ENCODE assay signal across 8 cellular contexts in the genomic region with DNA sequence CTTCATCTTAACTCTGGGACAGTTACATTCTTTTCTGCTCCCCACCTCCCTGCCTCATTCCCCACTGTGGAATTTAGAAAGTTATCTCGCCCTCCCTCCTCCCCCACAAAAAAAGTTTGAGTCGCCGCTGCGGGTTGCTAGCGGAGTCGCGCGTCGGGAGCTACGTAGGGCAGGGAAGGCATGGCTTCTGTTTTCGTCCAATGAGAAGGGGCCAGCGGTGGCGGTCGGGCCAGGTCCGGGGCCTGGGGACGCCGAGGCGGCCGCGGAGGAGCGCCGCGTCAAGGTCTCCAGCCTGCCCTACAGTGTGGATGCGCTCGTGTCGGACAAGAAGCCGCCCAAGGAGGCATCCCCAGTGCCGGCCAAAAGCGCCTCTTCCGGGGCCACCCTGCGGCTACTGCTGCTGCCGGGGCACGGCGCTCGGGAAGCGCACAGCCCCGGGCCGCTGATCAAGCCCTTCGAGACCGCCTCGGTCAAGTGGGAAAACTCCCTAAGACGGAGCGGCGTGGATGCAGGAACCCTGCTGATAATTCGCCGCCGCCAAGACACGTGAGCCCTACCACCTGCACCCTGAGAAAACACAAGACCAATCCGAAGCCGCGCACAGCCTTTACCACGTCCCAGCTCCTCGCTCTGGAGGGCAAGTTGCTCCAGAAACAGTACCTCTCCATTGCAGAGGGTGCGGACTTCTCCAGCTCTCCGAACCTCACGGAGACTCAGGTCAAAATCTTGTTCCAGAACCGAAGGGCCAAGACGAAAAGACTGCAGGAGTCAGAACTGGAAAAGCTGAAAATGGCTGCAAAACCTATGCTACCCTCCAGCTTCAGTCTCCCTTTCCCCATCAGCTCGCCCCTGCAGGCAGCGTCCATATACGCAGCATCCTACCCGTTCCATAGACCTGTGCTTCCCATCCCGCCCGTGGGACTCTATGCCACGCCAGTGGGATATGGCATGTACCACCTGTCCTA. TPM values are rescaled to one million over a fixed set of nuclear protein-coding genes. Genes with fewer than 3 reads are reported as not detected.
DNase-seq lines count a peak whose midpoint lies in the region; ATAC-seq and TF ChIP-seq lines count a peak whose summit lies in the region.

No MANE protein-coding gene starts in this region.

- no peak overlapping the region for H2BK20ac ChIP-seq in IMR-90 (ENCODE audit: low read depth, low read length)

- peak overlapping the region; percentile 81 for H3K4me3 Mint-ChIP-seq in activated CD8-positive, alpha-beta T cell treated with anti-CD3 and anti-CD28 coated beads for 36 hours
- H3K4me3 Mint-ChIP-seq in endodermal cell = peak overlapping the region; percentile 63
- H3K4me3 Mint-ChIP-seq in nephron progenitor cell = peak overlapping the region; percentile 85

- H3K27ac ChIP-seq in IMR-90 (ENCODE audit: insufficient read depth, low read length) (no peak overlapping the region), endodermal cell (ENCODE audit: low read depth, low read length) (no peak overlapping the region), osteoblast (ENCODE audit: low read depth, low read length) (no peak overlapping the region)

- no peak overlapping the region for H3K14ac ChIP-seq in IMR-90 (replicated peaks; ENCODE audit: low read depth, low read length)

- H3K9me1 ChIP-seq in IMR-90 (ENCODE audit: insufficient read depth, low read length) = no peaks in the 10 kb centered on the region

- ATAC-seq in IMR-90 (ENCODE audit: low read depth) (peak; percentile 32), HG02588 (IDR thresholded peaks at IDR 0.05; ENCODE audit: unreplicated experiment) (no peak)
- peak; percentile 86 for ATAC-seq in activated CD8-positive, alpha-beta T cell treated with anti-CD3 and anti-CD28 coated beads for 36 hours

- no peak for DNase-seq in IMR-90
- peak; percentile 75 for DNase-seq in activated CD8-positive, alpha-beta T cell treated with anti-CD3 and anti-CD28 coated beads for 36 hours
- DNase-seq in endodermal cell = peak; percentile 93
- peak; percentile 62 for DNase-seq in nephron progenitor cell
- DNase-seq in stimulated activated naive CD4-positive, alpha-beta T cell treated with Interleukin-2 at 50 U/mL for 16 hours (lab: John Stamatoyannopoulos, UW) = peak; percentile 61
- no peak for DNase-seq in ureter (ENCODE audit: low spot score)
- no peak for DNase-seq in osteoblast (ENCODE audit: insufficient read length, low spot score, missing footprints)

- no peaks in the 10 kb centered on the region for H3K36me3 Mint-ChIP-seq in activated CD8-positive, alpha-beta T cell treated with anti-CD3 and anti-CD28 coated beads for 36 hours (ENCODE audit: low read depth)
- H3K36me3 Mint-ChIP-seq in endodermal cell (ENCODE audit: low read depth) (no peaks in the 10 kb centered on the region), nephron progenitor cell (ENCODE audit: low read depth) (no peaks in the 10 kb centered on the region)

- H2BK120ac ChIP-seq in IMR-90 (ENCODE audit: low read depth, low read length) = no peak overlapping the region

- H2AK9ac ChIP-seq in IMR-90 (replicated peaks; ENCODE audit: low read depth, low read length, poor library complexity) = no peak overlapping the region

- no peak overlapping the region for H3K4ac ChIP-seq in IMR-90 (ENCODE audit: low read depth, low read length)

- no peaks in the 10 kb centered on the region for H3K79me1 ChIP-seq in IMR-90 (ENCODE audit: low read depth in 1 of 2, low read length in 2 of 2)

- peaks cover 39% of the 10 kb centered on the region for H3K4me1 Mint-ChIP-seq in activated CD8-positive, alpha-beta T cell treated with anti-CD3 and anti-CD28 coated beads for 36 hours (ENCODE audit: low read depth)
- H3K4me1 Mint-ChIP-seq in endodermal cell = no peaks in the 10 kb centered on the region
- H3K4me1 Mint-ChIP-seq in nephron progenitor cell = peaks cover 7% of the 10 kb centered on the region

- POLR2A ChIA-PET in IMR-90 (lab: Charles Lee; ENCODE audit: unreplicated experiment) = no interaction called here
- POLR2A ChIA-PET in activated CD8-positive, alpha-beta T cell treated with anti-CD3 and anti-CD28 coated beads for 36 hours (lab: Charles Lee) = interaction anchor here (1.0 to 1.6 kb wide), 3 partner anchors 8 to 92 kb away, joined by 3 to 4 read pairs (median 3); no protein-coding TSS in a partner anchor

- no peak overlapping the region for H4K91ac ChIP-seq in IMR-90 (ENCODE audit: insufficient read depth, low read depth, low read length)

- H3K4me1 ChIP-seq in IMR-90 (ENCODE audit: control insufficient read depth, insufficient read depth, low read length) (peaks cover 2% of the 10 kb centered on the region; the same call in 1 of the 2 replicates), endodermal cell (ENCODE audit: control insufficient read depth, insufficient read depth, low read length) (no peaks in the 10 kb centered on the region), osteoblast (ENCODE audit: insufficient read depth, low read length) (no peaks in the 10 kb centered on the region)

- H2AK5ac ChIP-seq in IMR-90 (ENCODE audit: low read depth, low read length) = no peak overlapping the region

- no TSS peak for BruUV-seq in IMR-90 (replicated peaks; lab: Mats Ljungman, UMichigan)

- no peaks in the 10 kb centered on the region for H4K20me1 ChIP-seq in IMR-90 (ENCODE audit: insufficient read depth, low read length)
- H4K20me1 ChIP-seq in osteoblast (ENCODE audit: insufficient read depth, low read length) = no peaks in the 10 kb centered on the region

- H4K5ac ChIP-seq in IMR-90 (ENCODE audit: low read depth, low read length) = no peak overlapping the region

- H2AFZ ChIP-seq in IMR-90 (replicated peaks; ENCODE audit: low read length, poor library complexity) (peak overlapping the region; percentile 75), osteoblast (ENCODE audit: low read length) (no peak overlapping the region)

- peak overlapping the region; percentile 73 for H3K4me2 ChIP-seq in IMR-90 (ENCODE audit: low read depth, low read length)
- no peak overlapping the region for H3K4me2 ChIP-seq in osteoblast (ENCODE audit: insufficient read depth, low read length)

- dilution Hi-C loops in IMR-90 (cut with HindIII; ENCODE audit: low sequenced_read_pairs, unreplicated experiment) = no loop called here

- peak overlapping the region; percentile 83 for H3K27ac Mint-ChIP-seq in activated CD8-positive, alpha-beta T cell treated with anti-CD3 and anti-CD28 coated beads for 36 hours
- H3K27ac Mint-ChIP-seq in endodermal cell (peak overlapping the region; percentile 16), nephron progenitor cell (no peak overlapping the region)

- H3K9me3 Mint-ChIP-seq in activated CD8-positive, alpha-beta T cell treated with anti-CD3 and anti-CD28 coated beads for 36 hours = no peaks in the 10 kb centered on the region
- H3K9me3 Mint-ChIP-seq in endodermal cell = no peaks in the 10 kb centered on the region
- H3K9me3 Mint-ChIP-seq in nephron progenitor cell = peaks cover 12% of the 10 kb centered on the region

- no peak overlapping the region for H2BK5ac ChIP-seq in IMR-90 (ENCODE audit: low read depth, low read length, poor library complexity, severe bottlenecking)

- H3K79me2 ChIP-seq in osteoblast (ENCODE audit: insufficient read depth, low read length) = no peaks in the 10 kb centered on the region

- peak overlapping the region; percentile 17; the same call in 1 of the 2 replicates for H3K56ac ChIP-seq in IMR-90 (ENCODE audit: extremely low read depth, insufficient read depth, low read length)

- peak overlapping the region; percentile 29; the same call in 1 of the 2 replicates for H3K4me3 ChIP-seq in IMR-90 (ENCODE audit: insufficient read depth, low read depth, low read length)
- peak overlapping the region; percentile 87 for H3K4me3 ChIP-seq in endodermal cell (ENCODE audit: low read length)
- H3K4me3 ChIP-seq in osteoblast (ENCODE audit: insufficient read depth, low read length) = no peak overlapping the region

- H3K9me3 ChIP-seq in IMR-90 (ENCODE audit: control insufficient read depth, insufficient read depth, low read length) (no peaks in the 10 kb centered on the region), endodermal cell (ENCODE audit: control insufficient read depth, low read length) (no peaks in the 10 kb centered on the region), osteoblast (ENCODE audit: low read depth, low read length) (no peaks in the 10 kb centered on the region)

- intact Hi-C loops in IMR-90 (cut with micrococcal nuclease) = no loop called here
- intact Hi-C loops in activated CD8-positive, alpha-beta T cell treated with anti-CD3 and anti-CD28 coated beads for 36 hours (cut with micrococcal nuclease) = no loop called here

- H3K23ac ChIP-seq in IMR-90 (ENCODE audit: low read depth, low read length) = no peak overlapping the region

- H2BK15ac ChIP-seq in IMR-90 (ENCODE audit: low read depth, low read length) = no peak overlapping the region

- peaks cover 25% of the 10 kb centered on the region for H3K27me3 ChIP-seq in IMR-90 (ENCODE audit: control insufficient read depth, insufficient read depth, low read length)
- H3K27me3 ChIP-seq in endodermal cell (ENCODE audit: control insufficient read depth, insufficient read depth, low read length, poor library complexity, severe bottlenecking) = peaks cover 96% of the 10 kb centered on the region
- peaks cover 37% of the 10 kb centered on the region for H3K27me3 ChIP-seq in osteoblast (ENCODE audit: insufficient read depth, low read length)

- no peak for TF ChIP-seq RAD21 in IMR-90 (IDR thresholded peaks at IDR 0.05; ENCODE audit: low read length)

- in situ Hi-C loops in IMR-90 (cut with MboI; ENCODE audit: low sequenced_read_pairs) = no loop called here

- H3K18ac ChIP-seq in IMR-90 (ENCODE audit: low read depth, low read length) = no peak overlapping the region

- CTCF ChIA-PET in IMR-90 (lab: Yijun Ruan, JAX) = no interaction called here
- CTCF ChIA-PET in activated CD8-positive, alpha-beta T cell treated with anti-CD3 and anti-CD28 coated beads for 36 hours (lab: Charles Lee) = interaction anchor here (1.1 to 1.6 kb wide), 5 partner anchors 15 to 158 kb away, joined by 3 to 12 read pairs (median 4); no protein-coding TSS in a partner anchor

- no peaks in the 10 kb centered on the region for H3K27me3 Mint-ChIP-seq in activated CD8-positive, alpha-beta T cell treated with anti-CD3 and anti-CD28 coated beads for 36 hours
- peaks cover 87% of the 10 kb centered on the region for H3K27me3 Mint-ChIP-seq in endodermal cell (ENCODE audit: insufficient read depth)
- peaks cover 98% of the 10 kb centered on the region for H3K27me3 Mint-ChIP-seq in nephron progenitor cell (ENCODE audit: low read depth, poor library complexity)

- H3K9ac ChIP-seq in IMR-90 (ENCODE audit: low read depth, low read length) (no peak overlapping the region), endodermal cell (ENCODE audit: extremely low read depth, low read length, poor library complexity, severe bottlenecking) (peak overlapping the region; percentile 15)

- H3K36me3 ChIP-seq in IMR-90 (ENCODE audit: control insufficient read depth, insufficient read depth, low read length) (no peaks in the 10 kb centered on the region), endodermal cell (ENCODE audit: control insufficient read depth, insufficient read depth, low read length) (no peaks in the 10 kb centered on the region), osteoblast (ENCODE audit: insufficient read depth, low read length) (no peaks in the 10 kb centered on the region)

- no peak for TF ChIP-seq POLR2A in IMR-90 (IDR thresholded peaks at IDR 0.05; ENCODE audit: low read depth, low read length)

- no peak for TF ChIP-seq CTCF in IMR-90 (conservative IDR thresholded peaks at IDR 0.05; ENCODE audit: low read depth, low read length)
- no peak for TF ChIP-seq CTCF in activated CD8-positive, alpha-beta T cell treated with anti-CD3 and anti-CD28 coated beads for 36 hours (IDR thresholded peaks at IDR 0.05)
- TF ChIP-seq CTCF in endodermal cell (conservative IDR thresholded peaks at IDR 0.05) = peak; percentile 49
- TF ChIP-seq CTCF in nephron progenitor cell (IDR thresholded peaks at IDR 0.05) = no peak
- TF ChIP-seq CTCF in osteoblast (IDR thresholded peaks at IDR 0.05; ENCODE audit: extremely low read depth, low read depth, low read length) = no peak

- 2% methylated on average over 22 of the region's 65 CpGs; no CpG with 5 or more reads in 1 of the 2 experiments for WGBS in IMR-90 (ENCODE audit: extremely low coverage in 2 of 2, insufficient read length in 1 of 2), 2 experiments
- WGBS in endodermal cell (ENCODE audit: insufficient coverage in 1 of 2, insufficient read length in 1 of 2), 2 experiments = 1 to 2% methylated on average over 45 to 65 of the region's 65 CpGs

- H4K8ac ChIP-seq in IMR-90 (ENCODE audit: low read depth in 2 of 2, low read length in 2 of 2) = no peak overlapping the region

RNA-seq across cellular contexts. Expression of gene OR4D1, which starts 8.9 kb away (rescaled TPM):
- not detected in 2 replicates for total RNA-seq in IMR-90 (2012; rRNA removed)
- not detected in 2 replicates for polyA plus RNA-seq in IMR-90 (2012; rRNA removed)
- not detected in 2 replicates for polyA plus RNA-seq in IMR-90 (2012; cell fraction: cytosol; rRNA removed)
- polyA plus RNA-seq in IMR-90 (2012; cell fraction: nucleus; rRNA removed; ENCODE audit: low replicate concordance) = not detected in 2 replicates
- total RNA-seq in activated CD8-positive, alpha-beta T cell treated with anti-CD3 and anti-CD28 coated beads for 36 hours = under 1 TPM; 0.22 to 0.25 TPM
- total RNA-seq in endodermal cell = under 1 TPM; 0.07 to 0.22 TPM
- 0.04 TPM for polyA plus RNA-seq in endodermal cell (2013, experiment 1 of 2)
- 0.04 TPM for polyA plus RNA-seq in endodermal cell (2013, experiment 2 of 2)
- not detected for total RNA-seq in ureter
- total RNA-seq in osteoblast = not detected in 2 replicates

RNA-seq across cellular contexts. Expression of gene OR4D2, which starts 9.7 kb away (rescaled TPM):
- not detected in 2 replicates for total RNA-seq in IMR-90 (2012; rRNA removed)
- polyA plus RNA-seq in IMR-90 (2012; rRNA removed) = not detected in 2 replicates
- polyA plus RNA-seq in IMR-90 (2012; cell fraction: cytosol; rRNA removed) = not detected in 2 replicates
- polyA plus RNA-seq in IMR-90 (2012; cell fraction: nucleus; rRNA removed; ENCODE audit: low replicate concordance) = not detected in 2 replicates
- total RNA-seq in activated CD8-positive, alpha-beta T cell treated with anti-CD3 and anti-CD28 coated beads for 36 hours = not detected
- not detected for total RNA-seq in endodermal cell
- not detected for polyA plus RNA-seq in endodermal cell (2013, experiment 1 of 2)
- not detected for polyA plus RNA-seq in endodermal cell (2013, experiment 2 of 2)
- total RNA-seq in ureter = not detected
- total RNA-seq in osteoblast = not detected in 2 replicates

RNA-seq across cellular contexts. Expression of gene EPX, which starts 35.4 kb away (rescaled TPM):
- total RNA-seq in IMR-90 (2012; rRNA removed) (not detected in 2 replicates), endodermal cell (not detected), ureter (not detected), osteoblast (not detected in 2 replicates)
- polyA plus RNA-seq in IMR-90 (2012; rRNA removed) = not detected in 2 replicates
- polyA plus RNA-seq in IMR-90 (2012; cell fraction: cytosol; rRNA removed) = not detected in 2 replicates
- not detected in 2 replicates for polyA plus RNA-seq in IMR-90 (2012; cell fraction: nucleus; rRNA removed; ENCODE audit: low replicate concordance)
- not detected for total RNA-seq in activated CD8-positive, alpha-beta T cell treated with anti-CD3 and anti-CD28 coated beads for 36 hours
- not detected for polyA plus RNA-seq in endodermal cell (2013, experiment 1 of 2)
- polyA plus RNA-seq in endodermal cell (2013, experiment 2 of 2) = not detected

Comparison
In these comparisons a context has a peak if more than half of its experiments do, and no peak if none do; other contexts are left out.
1. DNase-seq: peak in activated CD8-positive, alpha-beta T cell treated with anti-CD3 and anti-CD28 coated beads for 36 hours (single experiment), endodermal cell (single experiment), nephron progenitor cell (single experiment) and stimulated activated naive CD4-positive, alpha-beta T cell treated with Interleukin-2 at 50 U/mL for 16 hours (single experiment); none in IMR-90 (single experiment), ureter (single experiment) and osteoblast (single experiment).
2. Peak in every context shown above with its lines, with median percentiles within 50 percentile points of each other: H3K4me3 Mint-ChIP-seq.